Comparison of ENCODE assay signal across 28 cellular contexts in genomic region chr6:16292432-16292831, GRCh38. TPM values are rescaled to one million over a fixed set of nuclear protein-coding genes. Genes with fewer than 3 reads are reported as not detected.
"Had no signal": no experiment of that assay in that cellular context is flagged by ENCODE, and none has a peak within 500 bp of the region (broad histone marks: within the 10 kb centered on the region; RNA-seq: fewer than 3 reads in every experiment).

No MANE protein-coding gene starts in this region.

- H3K27ac ChIP-seq: SK-N-MC had no signal

- H3K4me3 ChIP-seq: SK-N-MC had no signal

- FAIRE-seq: astrocyte, TTC549 had no signal

- ATAC-seq: activated CD8-positive, alpha-beta memory T cell treated with anti-CD3 and anti-CD28 coated beads, Interleukin-2, amount 10 ng/mL, durations not matched to agents 7 days and 5 days; activated naive CD4-positive, alpha-beta T cell treated with anti-CD3 and anti-CD28 coated beads, Interleukin-2, amount 50 U/mL, for 72 hours; Panc1; Right ventricle myocardium inferior; T-cell had no signal

- DNase-seq: activated B cell treated with CpG ODN at 0.5 μM for 24 hours; activated CD4-positive, alpha-beta T cell treated with anti-CD3 and anti-CD28 coated beads for 1 hour; activated CD4-positive, alpha-beta T cell treated with anti-CD3 and anti-CD28 coated beads, Interleukin-2, amount 10 ng/mL, durations not matched to agents 24 days and 14 days; activated CD4-positive, alpha-beta T cell treated with anti-CD3 and anti-CD28 coated beads, Interleukin-2, amount 50 U/mL, for 48 hours; activated CD8-positive, alpha-beta memory T cell treated with anti-CD3 and anti-CD28 coated beads, Interleukin-2, amount 10 ng/mL, durations not matched to agents 7 days and 5 days; activated effector memory CD4-positive, alpha-beta T cell treated with Interleukin-2 at 50 U/mL for 16 hours; activated naive CD4-positive, alpha-beta T cell; activated T-cell treated with anti-CD3 and anti-CD28 coated beads, Interleukin-2, amount 50 U/mL, for 24 hours; amygdala; Kasumi-1; KBM-7; NCI-H1048; NCI-H1694; NCI-H2029; NCI-H446; NCI-H524; NCI-H748 treated with DMSO at 0.1 percent for 48 hours; RPMI8226; T-cell; T-helper 2 cell; T1000 had no signal

RNA-seq across cellular contexts. Expression of gene GMPR, which starts 54.0 kb away (rescaled TPM):
- total RNA-seq: OCI-LY7 had no signal
